6 cellular contexts compared by ENCODE assay signal in genomic region chr6:30687659-30688431, GRCh38. TPM values are rescaled to one million over a fixed set of nuclear protein-coding genes. Genes with fewer than 3 reads are reported as not detected.
DNase-seq lines count a peak whose midpoint lies in the region; ATAC-seq, FAIRE-seq and TF ChIP-seq lines count a peak whose summit lies in the region.

No MANE protein-coding gene starts in this region.

- H3K9me3 ChIP-seq in H1 (ENCODE audit: insufficient read depth in 2 of 2, low read depth in 1 of 2, low read length in 1 of 2) (no peaks in the 10 kb centered on the region), gastrocnemius medialis (no peaks in the 10 kb centered on the region)

- no peak for FAIRE-seq in H1 (lab: Jason Lieb, UNC)

- WGBS in H1 (ENCODE audit: extremely low coverage in 1 of 2, insufficient coverage in 1 of 2, insufficient read length in 1 of 2, insufficient replicate concordance in 2 of 2, low coverage in 1 of 2, low lambda C conversion rate in 2 of 2, missing lambda C conversion rate in 1 of 2), 2 experiments: 19% methylated on average over 18 of the region's 22 CpGs; no CpG with 5 or more reads in 1 of the 2 experiments

- no peak for TF ChIP-seq POLR2A in H1 (IDR thresholded peaks at IDR 0.05; ENCODE audit: control extremely low read depth in 1 of 2, low read depth in 2 of 2, low read length in 2 of 2)
- TF ChIP-seq POLR2A in gastrocnemius medialis (IDR thresholded peaks at IDR 0.05): peak in 1 of 2 donors; percentile 1

- H4K20me1 ChIP-seq in H1 (replicated peaks in 1 of 2; ENCODE audit: control insufficient read depth in 1 of 2, insufficient read depth in 2 of 2, low read length in 2 of 2): peaks cover 3% of the 10 kb centered on the region in 2 experiments

- POLR2A ChIA-PET in H1 (lab: Charles Lee; ENCODE audit: partially characterized antibody): interaction anchor here (0.8 to 26.7 kb wide), 10 partner anchors 10 to 77 kb away, joined by 3 to 732 read pairs (median 6); partner anchors contain the start of genes DHX16, FLOT1, IER3 and MDC1

- no peaks in the 10 kb centered on the region for H3K27me3 Mint-ChIP-seq in activated T-cell treated with anti-CD3 and anti-CD28 coated beads, Interleukin-2, amount 50 U/mL, for 24 hours

- H3K4me2 ChIP-seq in H1 (ENCODE audit: insufficient read depth in 1 of 2, low read depth in 2 of 2, low read length in 2 of 2): peak overlapping the region; percentile 96 to 98

- H3K27me3 ChIP-seq in H1 (replicated peaks in 1 of 4; ENCODE audit: control insufficient read depth in 3 of 4, extremely low read depth in 1 of 4, insufficient read depth in 3 of 4, low read length in 3 of 4) (no peaks in the 10 kb centered on the region), gastrocnemius medialis (peaks cover 0 to 2% (median 0%) of the 10 kb centered on the region in 3 donors)

- peak overlapping the region; percentile 99 for H3K27ac Mint-ChIP-seq in activated T-cell treated with anti-CD3 and anti-CD28 coated beads, Interleukin-2, amount 50 U/mL, for 24 hours

- peak overlapping the region; percentile 52 for H4K91ac ChIP-seq in H1 (replicated peaks; ENCODE audit: insufficient read length, low read length)

- no peak overlapping the region; the same call in 1 of the 2 replicates for H2AK5ac ChIP-seq in H1 (ENCODE audit: low read depth, low read length)

- peaks cover 43% of the 10 kb centered on the region for H3K4me1 Mint-ChIP-seq in activated T-cell treated with anti-CD3 and anti-CD28 coated beads, Interleukin-2, amount 50 U/mL, for 24 hours (ENCODE audit: low read depth)

- in situ Hi-C loops in gastrocnemius medialis (cut with MboI; ENCODE audit: low sequenced_read_pairs in 4 of 4): loop anchor here in 1 of 4 donors (10.0 kb wide), 1 partner anchor 137 kb away; no protein-coding TSS in a partner anchor

- no peak overlapping the region for H3K14ac ChIP-seq in H1 (ENCODE audit: insufficient read length)

- no peak overlapping the region; the same call in 1 of the 2 replicates for H4K8ac ChIP-seq in H1 (ENCODE audit: extremely low read depth, insufficient read depth, low read length)

- TF ChIP-seq CTCF in H1 (IDR thresholded peaks at IDR 0.05; ENCODE audit: control extremely low read depth in 1 of 3, insufficient read depth in 1 of 3, low read depth in 1 of 3, low read length in 3 of 3) (peak in 1 of 3 experiments; percentile 23; a peak in 1 of 4 replicates), gastrocnemius medialis (IDR thresholded peaks at IDR 0.05 in 4 of 5, conservative IDR thresholded peaks at IDR 0.05 in 1 of 5) (peak in 1 of 5 experiments; percentile 11)

- 0 out of 2 replicates have a peak overlapping the region, but pooled peaks have one; percentile 55 for H2BK15ac ChIP-seq in H1 (ENCODE audit: low read length)

- TF ChIP-seq RAD21 in H1 (IDR thresholded peaks at IDR 0.05 in 1 of 2, conservative IDR thresholded peaks at IDR 0.05 in 1 of 2; ENCODE audit: low read depth in 2 of 2, low read length in 2 of 2): no peak

- no peak overlapping the region for H2BK20ac ChIP-seq in H1 (ENCODE audit: low read length)

- TF ChIP-seq EP300 in H1 (IDR thresholded peaks at IDR 0.05; ENCODE audit: borderline replicate concordance in 1 of 2, low read depth in 2 of 2, low read length in 2 of 2): no peak

- no peak overlapping the region for H3K23ac ChIP-seq in H1 (ENCODE audit: insufficient read length)

- H3K18ac ChIP-seq in H1 (ENCODE audit: extremely low read depth, low read length): peak overlapping the region; percentile 93; the same call in 1 of the 2 replicates

- no peaks in the 10 kb centered on the region for H3K9me3 Mint-ChIP-seq in activated T-cell treated with anti-CD3 and anti-CD28 coated beads, Interleukin-2, amount 50 U/mL, for 24 hours

- H4K5ac ChIP-seq in H1 (ENCODE audit: insufficient read length, low read depth, low read length): peak overlapping the region; percentile 75

- peak overlapping the region; percentile 49 to 97 (median 80) for H3K4me3 ChIP-seq in H1 (ENCODE audit: extremely low read depth in 1 of 4, insufficient read depth in 2 of 4, low read depth in 3 of 4, low read length in 4 of 4)
- peak overlapping the region; percentile 67 to 97 (median 96) for H3K4me3 ChIP-seq in gastrocnemius medialis

- peak overlapping the region in 2 of 4 experiments; percentile 50 to 51; a peak in 4 of 7 replicates for H3K9ac ChIP-seq in H1 (replicated peaks in 1 of 4; ENCODE audit: extremely low read depth in 1 of 4, low read depth in 3 of 4, low read length in 3 of 4)

- peak overlapping the region; percentile 75 for H3K4ac ChIP-seq in H1 (replicated peaks; ENCODE audit: insufficient read length, low read depth, low read length)

- H3K79me2 ChIP-seq in H1 (ENCODE audit: control insufficient read depth in 1 of 2, insufficient read depth in 2 of 2, low read length in 2 of 2): peaks cover 0 to 16% of the 10 kb centered on the region in 2 experiments; a peak in 3 of 4 replicates

- no peak overlapping the region for H2BK120ac ChIP-seq in H1 (replicated peaks; ENCODE audit: low read depth, low read length)

- no peak for ATAC-seq in gastrocnemius medialis
- no peak for ATAC-seq in HG02623 (IDR thresholded peaks at IDR 0.05; ENCODE audit: unreplicated experiment)

- H3K36me3 ChIP-seq in H1 (ENCODE audit: control insufficient read depth in 2 of 4, insufficient read depth in 4 of 4, low read length in 3 of 4) (no peaks in the 10 kb centered on the region; a peak in 1 of 8 replicates), gastrocnemius medialis (peaks cover 0 to 4% of the 10 kb centered on the region in 2 donors)

- no peak overlapping the region for H3K27ac ChIP-seq in H1 (ENCODE audit: low read depth, low read length)
- peak overlapping the region; percentile 93 to 99 (median 97) for H3K27ac ChIP-seq in gastrocnemius medialis

- peaks cover 15% of the 10 kb centered on the region for H3K23me2 ChIP-seq in H1 (ENCODE audit: low read depth, low read length)

- H3K36me3 Mint-ChIP-seq in activated T-cell treated with anti-CD3 and anti-CD28 coated beads, Interleukin-2, amount 50 U/mL, for 24 hours (ENCODE audit: low read depth): peaks cover 56% of the 10 kb centered on the region

- CTCF ChIA-PET in H1 (lab: Charles Lee; ENCODE audit: partially characterized antibody): interaction anchor here (0.8 to 3.7 kb wide), 10 partner anchors 9 to 415 kb away, joined by 3 to 28 read pairs (median 3); partner anchors contain the start of gene MDC1

- peak overlapping the region; percentile 94 for H3K4me3 Mint-ChIP-seq in activated T-cell treated with anti-CD3 and anti-CD28 coated beads, Interleukin-2, amount 50 U/mL, for 24 hours

- intact Hi-C loops in gastrocnemius medialis (cut with DNase I; ENCODE audit: low total_unique reads): loop anchor here (1.0 to 5.0 kb wide), 3 partner anchors 29 to 509 kb away; partner anchors contain the start of genes DDR1 and MDC1

- peaks cover 0 to 41% (median 26%) of the 10 kb centered on the region in 4 experiments; a peak in 6 of 7 replicates for H3K4me1 ChIP-seq in H1 (replicated peaks in 1 of 4; ENCODE audit: control insufficient read depth in 3 of 4, insufficient read depth in 4 of 4, low read length in 3 of 4)
- H3K4me1 ChIP-seq in gastrocnemius medialis: peaks cover 39 to 40% of the 10 kb centered on the region in 2 donors

- peaks cover 4% of the 10 kb centered on the region; the same call in 1 of the 2 replicates for H3K79me1 ChIP-seq in H1 (ENCODE audit: low read depth, low read length)

- peak overlapping the region; percentile 79 for H3K56ac ChIP-seq in H1 (replicated peaks; ENCODE audit: insufficient read length, low read depth, low read length)

- no peak overlapping the region for H2AFZ ChIP-seq in H1 (ENCODE audit: low read length)

- no peak for DNase-seq in activated T-cell treated with anti-CD3 and anti-CD28 coated beads, Interleukin-2, amount 50 U/mL, for 24 hours
- DNase-seq in activated T-cell treated with anti-CD3 and anti-CD28 coated beads, Interleukin-2, amount 50 U/mL, for 1 hour: no peak
- DNase-seq in H1 (ENCODE audit: low read depth in 1 of 2, low spot score in 2 of 2) (no peak), gastrocnemius medialis (peak in 1 of 2 donors; percentile 34), DMS153 (lab: John Stamatoyannopoulos, UW) (no peak)

- peak overlapping the region; percentile 78; the same call in 1 of the 2 replicates for H2BK5ac ChIP-seq in H1 (ENCODE audit: low read depth, low read length)

- peak overlapping the region; percentile 52; the same call in 1 of the 2 replicates for H2BK12ac ChIP-seq in H1 (ENCODE audit: low read depth, low read length)

RNA-seq across cellular contexts. Expression of gene PPP1R18, which starts 1.4 kb away (rescaled TPM):
- total RNA-seq in H1 (2021; fragmentation: NEBNext Ultra II Directional; extraction: Animal tissue kit (Norgen Biotek cat#: 25700)): 23.6 and 25.1 TPM in 2 replicates
- 29.1 and 33.2 TPM in 2 replicates for polyA plus RNA-seq in H1 (2011; rRNA removed)
- polyA plus RNA-seq in H1 (2011; cell fraction: cytosol; rRNA removed): 21.6 TPM
- 38.2 TPM for polyA plus RNA-seq in H1 (2011; cell fraction: nucleus; rRNA removed)
- 22.3 to 25.4 TPM (median 25.0 TPM) in 4 replicates for polyA plus RNA-seq in H1 (2012, experiment 1 of 2)
- 33.6 TPM for polyA plus RNA-seq in H1 (2012, experiment 2 of 2)
- 31.3 TPM for polyA plus RNA-seq in H1 (2013, experiment 1 of 2)
- polyA plus RNA-seq in H1 (2013, experiment 2 of 2): 28.9 TPM
- 19.7 and 22.4 TPM in 2 replicates for polyA minus RNA-seq in H1 (2011; rRNA and poly(A)+ RNA removed)
- 15.6 TPM for polyA minus RNA-seq in H1 (2011; cell fraction: cytosol; rRNA and poly(A)+ RNA removed)
- 11.4 TPM for polyA minus RNA-seq in H1 (2011; cell fraction: nucleus; rRNA and poly(A)+ RNA removed)
- 10 to 100 TPM in 3 of 4 donors, 1 to 10 TPM in 1; 4.4 to 16.9 (median 12.4) TPM for total RNA-seq in gastrocnemius medialis

RNA-seq across cellular contexts. Expression of gene NRM, which starts 2.9 kb away (rescaled TPM):
- total RNA-seq in H1 (2021; fragmentation: NEBNext Ultra II Directional; extraction: Animal tissue kit (Norgen Biotek cat#: 25700)): 27.3 and 28.0 TPM in 2 replicates
- 50.4 and 55.4 TPM in 2 replicates for polyA plus RNA-seq in H1 (2011; rRNA removed)
- polyA plus RNA-seq in H1 (2011; cell fraction: cytosol; rRNA removed): 18.8 TPM
- 31.7 TPM for polyA plus RNA-seq in H1 (2011; cell fraction: nucleus; rRNA removed)
- polyA plus RNA-seq in H1 (2012, experiment 1 of 2): 27.7 to 48.3 TPM (median 41.6 TPM) in 4 replicates
- 60.0 TPM for polyA plus RNA-seq in H1 (2012, experiment 2 of 2)
- 92.9 TPM for polyA plus RNA-seq in H1 (2013, experiment 1 of 2)
- 99.7 TPM for polyA plus RNA-seq in H1 (2013, experiment 2 of 2)
- polyA minus RNA-seq in H1 (2011; rRNA and poly(A)+ RNA removed): 24.4 and 26.8 TPM in 2 replicates
- 21.6 TPM for polyA minus RNA-seq in H1 (2011; cell fraction: cytosol; rRNA and poly(A)+ RNA removed)
- polyA minus RNA-seq in H1 (2011; cell fraction: nucleus; rRNA and poly(A)+ RNA removed): 15.4 TPM
- 1 to 10 TPM in 3 of 4 donors, under 1 TPM in 1; 0.32 to 2.0 (median 1.4) TPM for total RNA-seq in gastrocnemius medialis

RNA-seq across cellular contexts. Expression of gene DHX16, which starts 15.0 kb away (rescaled TPM):
- total RNA-seq in H1 (2021; fragmentation: NEBNext Ultra II Directional; extraction: Animal tissue kit (Norgen Biotek cat#: 25700)): 27.4 and 29.4 TPM in 2 replicates
- 44.4 and 53.8 TPM in 2 replicates for polyA plus RNA-seq in H1 (2011; rRNA removed)
- 43.4 TPM for polyA plus RNA-seq in H1 (2011; cell fraction: cytosol; rRNA removed)
- 70.6 TPM for polyA plus RNA-seq in H1 (2011; cell fraction: nucleus; rRNA removed)
- polyA plus RNA-seq in H1 (2012, experiment 1 of 2): 29.1 to 38.2 TPM (median 35.0 TPM) in 4 replicates
- 18.5 TPM for polyA plus RNA-seq in H1 (2012, experiment 2 of 2)
- 18.6 TPM for polyA plus RNA-seq in H1 (2013, experiment 1 of 2)
- 17.8 TPM for polyA plus RNA-seq in H1 (2013, experiment 2 of 2)
- 46.2 and 54.8 TPM in 2 replicates for polyA minus RNA-seq in H1 (2011; rRNA and poly(A)+ RNA removed)
- polyA minus RNA-seq in H1 (2011; cell fraction: cytosol; rRNA and poly(A)+ RNA removed): 17.8 TPM
- polyA minus RNA-seq in H1 (2011; cell fraction: nucleus; rRNA and poly(A)+ RNA removed): 20.5 TPM
- 10 to 100 TPM; 39.1 to 74.8 (median 49.4) TPM for total RNA-seq in gastrocnemius medialis

RNA-seq across cellular contexts. Expression of gene MDC1, which starts 29.2 kb away (rescaled TPM):
- total RNA-seq in H1 (2021; fragmentation: NEBNext Ultra II Directional; extraction: Animal tissue kit (Norgen Biotek cat#: 25700)): 68.0 and 81.1 TPM in 2 replicates
- 29.9 and 40.9 TPM in 2 replicates for polyA plus RNA-seq in H1 (2011; rRNA removed)
- 19.5 TPM for polyA plus RNA-seq in H1 (2011; cell fraction: cytosol; rRNA removed)
- polyA plus RNA-seq in H1 (2011; cell fraction: nucleus; rRNA removed): 95.4 TPM
- 49.3 to 109 TPM (median 73.8 TPM) in 4 replicates for polyA plus RNA-seq in H1 (2012, experiment 1 of 2)
- polyA plus RNA-seq in H1 (2012, experiment 2 of 2): 21.4 TPM
- 40.3 TPM for polyA plus RNA-seq in H1 (2013, experiment 1 of 2)
- 37.3 TPM for polyA plus RNA-seq in H1 (2013, experiment 2 of 2)
- polyA minus RNA-seq in H1 (2011; rRNA and poly(A)+ RNA removed): 37.3 and 50.7 TPM in 2 replicates
- 23.5 TPM for polyA minus RNA-seq in H1 (2011; cell fraction: cytosol; rRNA and poly(A)+ RNA removed)
- polyA minus RNA-seq in H1 (2011; cell fraction: nucleus; rRNA and poly(A)+ RNA removed): 20.3 TPM
- 1 to 10 TPM; 3.6 to 8.9 (median 6.2) TPM for total RNA-seq in gastrocnemius medialis

RNA-seq across cellular contexts. Expression of gene TUBB, which starts 32.3 kb away (rescaled TPM):
- total RNA-seq in H1 (2021; fragmentation: NEBNext Ultra II Directional; extraction: Animal tissue kit (Norgen Biotek cat#: 25700)): 1,880 and 1,905 TPM in 2 replicates
- polyA plus RNA-seq in H1 (2011; rRNA removed): 2,449 and 3,022 TPM in 2 replicates
- polyA plus RNA-seq in H1 (2011; cell fraction: cytosol; rRNA removed): 2,499 TPM
- 1,900 TPM for polyA plus RNA-seq in H1 (2011; cell fraction: nucleus; rRNA removed)
- 1,911 to 2,255 TPM (median 2,177 TPM) in 4 replicates for polyA plus RNA-seq in H1 (2012, experiment 1 of 2)
- 2,703 TPM for polyA plus RNA-seq in H1 (2012, experiment 2 of 2)
- 1,525 TPM for polyA plus RNA-seq in H1 (2013, experiment 1 of 2)
- 1,520 TPM for polyA plus RNA-seq in H1 (2013, experiment 2 of 2)
- 3,133 and 3,204 TPM in 2 replicates for polyA minus RNA-seq in H1 (2011; rRNA and poly(A)+ RNA removed)
- 961 TPM for polyA minus RNA-seq in H1 (2011; cell fraction: cytosol; rRNA and poly(A)+ RNA removed)
- polyA minus RNA-seq in H1 (2011; cell fraction: nucleus; rRNA and poly(A)+ RNA removed): 586 TPM
- total RNA-seq in gastrocnemius medialis: 100 to 1,000 TPM in 3 of 4 donors, 10 to 100 TPM in 1; 79.7 to 294 (median 193) TPM
